Comparison of ENCODE assay signal across 1 cellular context in genomic region chr13:26719356-26719945, GRCh38.
TF ChIP-seq lines count a peak whose summit lies in the region.

No MANE protein-coding gene starts in this region.

TF ChIP-seq in GM23338, 12 proteins besides CTCF, POLR2A, EP300 and RAD21 (continued from another document):
- TF ChIP-seq ZNF462 (CRISPR knock-in tag; IDR thresholded peaks at IDR 0.05) (no peak), JUNB (IDR thresholded peaks at IDR 0.05; ENCODE audit: unreplicated experiment) (no peak), NANOG (IDR thresholded peaks at IDR 0.05; ENCODE audit: borderline replicate concordance) (no peak), EZH2 (IDR thresholded peaks at IDR 0.05; ENCODE audit: low read depth, unreplicated experiment) (no peak), ZNF331 (CRISPR knock-in tag; IDR thresholded peaks at IDR 0.05; ENCODE audit: low read depth) (no peak), POLR2AphosphoS5 (IDR thresholded peaks at IDR 0.05; ENCODE audit: low read depth) (no peak), ZNF114 (CRISPR knock-in tag; IDR thresholded peaks at IDR 0.05) (no peak)
